13 cellular contexts compared by ENCODE assay signal in genomic region chr22:42686756-42687491, GRCh38. TPM values are rescaled to one million over a fixed set of nuclear protein-coding genes. Genes with fewer than 3 reads are reported as not detected.
DNase-seq lines count a peak whose midpoint lies in the region; ATAC-seq and TF ChIP-seq lines count a peak whose summit lies in the region.
"Had no signal": no experiment of that assay in that cellular context is flagged by ENCODE, and none has a peak within 500 bp of the region (broad histone marks: within the 10 kb centered on the region; RNA-seq: fewer than 3 reads in every experiment).

No MANE protein-coding gene starts in this region.

- no peak for ATAC-seq in GM19328 (IDR thresholded peaks at IDR 0.05; ENCODE audit: unreplicated experiment)
- ATAC-seq: body of pancreas had no signal

- H3K9me3 ChIP-seq in breast epithelium (no peaks in the 10 kb centered on the region), muscle layer of duodenum (ENCODE audit: control insufficient read depth in 1 of 2, low read length in 2 of 2) (no peaks in the 10 kb centered on the region), suprapubic skin (no peaks in the 10 kb centered on the region)
- H3K9me3 ChIP-seq: body of pancreas had no signal

- TF ChIP-seq POLR2A in breast epithelium (IDR thresholded peaks at IDR 0.05) (no peak), suprapubic skin (IDR thresholded peaks at IDR 0.05) (no peak)

- no peaks in the 10 kb centered on the region for H3K36me3 ChIP-seq in breast epithelium
- H3K36me3 ChIP-seq in muscle layer of duodenum (ENCODE audit: control insufficient read depth in 1 of 2, insufficient read depth in 2 of 2, low read length in 2 of 2), result no peaks in the 10 kb centered on the region
- H3K36me3 ChIP-seq in suprapubic skin, result no peaks in the 10 kb centered on the region

- H3K4me1 ChIP-seq in breast epithelium (peaks cover 11 to 19% of the 10 kb centered on the region in 2 donors), muscle layer of duodenum (ENCODE audit: control insufficient read depth in 1 of 2, insufficient read depth in 2 of 2, low read length in 2 of 2) (peaks cover 31 to 58% of the 10 kb centered on the region in 2 donors), suprapubic skin (peaks cover 73% of the 10 kb centered on the region)

- intact Hi-C loops in breast epithelium (cut with DNase I; ENCODE audit: low total_unique reads), result no loop called here

- no peaks in the 10 kb centered on the region for H3K27me3 Mint-ChIP-seq in HFFc6 (ENCODE audit: insufficient read depth)

- peak overlapping the region; percentile 48 for H3K27ac Mint-ChIP-seq in HFFc6
- H3K27ac Mint-ChIP-seq: CD4-positive, alpha-beta T cell had no signal

- H3K27me3 ChIP-seq in breast epithelium (no peaks in the 10 kb centered on the region), muscle layer of duodenum (ENCODE audit: low read depth, low read length) (no peaks in the 10 kb centered on the region), suprapubic skin (no peaks in the 10 kb centered on the region)
- H3K27me3 ChIP-seq: body of pancreas had no signal

- 68% methylated on average over 14 of the region's 14 CpGs for WGBS in suprapubic skin

- peaks cover 50% of the 10 kb centered on the region for H3K4me1 Mint-ChIP-seq in HFFc6 (ENCODE audit: low read depth)

- TF ChIP-seq EP300 in suprapubic skin (IDR thresholded peaks at IDR 0.05), result no peak

- H3K27ac ChIP-seq in breast epithelium (peak overlapping the region; percentile 50 to 92), muscle layer of duodenum (ENCODE audit: low read length) (peak overlapping the region; percentile 69), suprapubic skin (peak overlapping the region; percentile 88)

- H3K9me3 Mint-ChIP-seq in HFFc6, result no peaks in the 10 kb centered on the region
- H3K9me3 Mint-ChIP-seq: CD4-positive, alpha-beta T cell had no signal

- DNase-seq in HFFc6 (no peak), breast epithelium (ENCODE audit: low spot score in 2 of 2) (no peak), suprapubic skin (ENCODE audit: low spot score in 2 of 2) (no peak), G401 (ENCODE audit: low spot score) (no peak), DMS153 treated with DMSO at 0.1 percent for 48 hours (lab: John Stamatoyannopoulos, UW; ENCODE audit: unreplicated experiment) (no peak), NCI-H1694 (lab: John Stamatoyannopoulos, UW) (no peak)
- DNase-seq: activated T-cell treated with anti-CD3 and anti-CD28 coated beads for 4 hours; body of pancreas; CD4-positive, alpha-beta T cell; NCI-H1092; NCI-H510A had no signal

- TF ChIP-seq CTCF in HFFc6 (IDR thresholded peaks at IDR 0.05) (no peak), breast epithelium (IDR thresholded peaks at IDR 0.05) (no peak), suprapubic skin (IDR thresholded peaks at IDR 0.05) (no peak)

- no peak overlapping the region for H3K4me3 Mint-ChIP-seq in HFFc6
- H3K4me3 Mint-ChIP-seq: CD4-positive, alpha-beta T cell had no signal

- H3K36me3 Mint-ChIP-seq in HFFc6 (ENCODE audit: low read depth), result no peaks in the 10 kb centered on the region

- H3K4me3 ChIP-seq in breast epithelium (no peak overlapping the region), muscle layer of duodenum (ENCODE audit: low read depth in 1 of 2, low read length in 2 of 2) (no peak overlapping the region), suprapubic skin (no peak overlapping the region)
- H3K4me3 ChIP-seq: body of pancreas had no signal

- in situ Hi-C loops in G401 (cut with HindIII; ENCODE audit: low sequenced_read_pairs), result no loop called here

RNA-seq across cellular contexts. Expression of gene A4GALT, which starts 33.7 kb away (rescaled TPM):
- total RNA-seq in HFFc6 (2021; fragmentation: NEBNext Ultra II Directional; extraction: Animal tissue kit (Norgen Biotek cat#: 25700)), result 10 to 100 TPM; 12.2 to 14.3 (median 13.1) TPM
- total RNA-seq in breast epithelium (10 to 100 TPM in 2 of 3 donors, 1 to 10 TPM in 1; 6.6 to 32.8 (median 22.9) TPM), suprapubic skin (10 to 100 TPM in 2 of 4 donors, 1 to 10 TPM in 2; 6.7 to 11.6 (median 8.8) TPM)
- 3.4 and 3.5 TPM in 2 replicates for total RNA-seq in G401 (2014; rRNA removed; shearing (Covaris generic))
- total RNA-seq: CD4-positive, alpha-beta T cell had no signal

RNA-seq across cellular contexts. Expression of gene CYB5R3, which starts 37.7 kb away (rescaled TPM):
- 100 to 1,000 TPM; 315 to 413 (median 347) TPM for total RNA-seq in HFFc6 (2021; fragmentation: NEBNext Ultra II Directional; extraction: Animal tissue kit (Norgen Biotek cat#: 25700))
- total RNA-seq in breast epithelium, result 100 to 1,000 TPM in 1 of 3 donors, 10 to 100 TPM in 2; 56.5 to 248 (median 87.5) TPM
- 100 to 1,000 TPM; 107 to 159 (median 138) TPM for total RNA-seq in suprapubic skin
- 39.0 and 44.6 TPM in 2 replicates for total RNA-seq in G401 (2014; rRNA removed; shearing (Covaris generic))

RNA-seq across cellular contexts. Expression of gene ATP5MGL, which starts 46.5 kb away (rescaled TPM):
- total RNA-seq in HFFc6 (2021; fragmentation: NEBNext Ultra II Directional; extraction: Animal tissue kit (Norgen Biotek cat#: 25700)), result under 1 TPM in 3 of 6 experiments, not detected in 3; 0.26 to 0.64 (median 0.54) TPM
- total RNA-seq in breast epithelium, result under 1 TPM in 1 of 3 donors, not detected in 2; 0.73 TPM
- total RNA-seq in suprapubic skin, result 1 to 10 TPM in 3 of 4 donors, not detected in 1; 1.3 to 3.9 (median 1.5) TPM
- not detected in 2 replicates for total RNA-seq in G401 (2014; rRNA removed; shearing (Covaris generic))
- total RNA-seq: body of pancreas had no signal
